Comparison of ENCODE assay signal across 11 cellular contexts in the genomic region with DNA sequence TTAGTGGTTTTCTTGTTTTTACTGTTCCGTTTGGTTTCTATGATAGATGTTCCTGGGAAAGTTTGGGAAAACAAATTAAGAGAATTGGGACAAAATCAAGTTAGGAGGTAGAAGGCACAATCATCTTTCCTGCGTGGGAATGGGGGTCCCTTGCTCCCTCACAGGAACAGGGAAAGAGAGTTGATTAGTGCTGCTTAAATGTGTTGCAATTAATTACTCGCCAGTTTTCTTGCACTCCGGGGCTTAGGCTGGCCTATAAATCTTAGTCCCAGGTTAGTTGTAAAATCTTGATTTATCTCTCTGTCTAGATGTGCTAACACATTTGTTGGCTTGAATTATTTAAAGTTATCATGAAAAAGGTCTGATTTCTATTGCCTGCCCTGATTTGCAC. TPM values are rescaled to one million over a fixed set of nuclear protein-coding genes. Genes with fewer than 3 reads are reported as not detected.
DNase-seq lines count a peak whose midpoint lies in the region; ATAC-seq, FAIRE-seq and TF ChIP-seq lines count a peak whose summit lies in the region.
"Had no signal": no experiment of that assay in that cellular context is flagged by ENCODE, and none has a peak within 500 bp of the region (broad histone marks: within the 10 kb centered on the region; RNA-seq: fewer than 3 reads in every experiment).

No MANE protein-coding gene starts in this region.

- no peaks in the 10 kb centered on the region for H3F3A ChIP-seq in GM23338 (replicated peaks; ENCODE audit: low read depth)

- POLR2A ChIA-PET in A673 (lab: Charles Lee; ENCODE audit: low non-redundant PET): no interaction called here
- POLR2A ChIA-PET in HepG2 (lab: Yijun Ruan, JAX): no interaction called here

- H3K9me3 Mint-ChIP-seq in GM23338: no peaks in the 10 kb centered on the region; the same call in 2 of the 3 replicates
- no peaks in the 10 kb centered on the region for H3K9me3 Mint-ChIP-seq in osteocyte (ENCODE audit: unreplicated experiment)

- TF ChIP-seq EP300 in HepG2 (IDR thresholded peaks at IDR 0.05; ENCODE audit: low read depth in 2 of 2, low read length in 2 of 2) (no peak), HepG2 (CRISPR knock-in tag; IDR thresholded peaks at IDR 0.05; ENCODE audit: borderline replicate concordance) (no peak)

- no peaks in the 10 kb centered on the region for H3K27me3 ChIP-seq in A673 (replicated peaks; ENCODE audit: insufficient read depth, low read depth, low read length, poor library complexity)
- no peaks in the 10 kb centered on the region for H3K27me3 ChIP-seq in GM23338 (ENCODE audit: insufficient read depth)
- H3K27me3 ChIP-seq in dorsolateral prefrontal cortex: no peaks in the 10 kb centered on the region
- no peaks in the 10 kb centered on the region for H3K27me3 ChIP-seq in HepG2 (ENCODE audit: control insufficient read depth in 1 of 2, insufficient read depth in 2 of 2, low read length in 2 of 2)

- H3K4me3 Mint-ChIP-seq in GM23338 (no peak overlapping the region), osteocyte (ENCODE audit: unreplicated experiment) (no peak overlapping the region)

- H2AFZ ChIP-seq in GM23338 (peak overlapping the region; percentile 61; the same call in 1 of the 2 replicates), HepG2 (ENCODE audit: low read length) (no peak overlapping the region)

- H3K27ac ChIP-seq in A673 (ENCODE audit: low read depth, low read length, poor library complexity, severe bottlenecking) (peak overlapping the region; percentile 62), GM23338 (ENCODE audit: low read depth) (no peak overlapping the region), dorsolateral prefrontal cortex (peak overlapping the region in 38 of 59 donors; percentile 2 to 78 (median 60)), HepG2 (ENCODE audit: extremely low read length, insufficient read depth, low read length) (no peak overlapping the region)

- H3K4me2 ChIP-seq in GM23338 (no peak overlapping the region), HepG2 (ENCODE audit: low read depth, low read length) (no peak overlapping the region)

- 88% methylated on average over 4 of the region's 4 CpGs for WGBS in HepG2 (ENCODE audit: low lambda C conversion rate)

- CTCF ChIA-PET in A673 (lab: Charles Lee): no interaction called here
- CTCF ChIA-PET in HepG2 (lab: Yijun Ruan, JAX; ENCODE audit: low intra/inter-chr PET ratio, low total read pairs): no interaction called here

- peaks cover 39% of the 10 kb centered on the region for H3K4me1 Mint-ChIP-seq in GM23338
- peaks cover 37% of the 10 kb centered on the region for H3K4me1 Mint-ChIP-seq in osteocyte (ENCODE audit: unreplicated experiment)

- TF ChIP-seq CTCF in A673 (conservative IDR thresholded peaks at IDR 0.05; ENCODE audit: low read depth, low read length) (no peak), GM23338 (conservative IDR thresholded peaks at IDR 0.05; ENCODE audit: low read depth in 2 of 2) (no peak), dorsolateral prefrontal cortex (IDR thresholded peaks at IDR 0.05 in 54 of 56, conservative IDR thresholded peaks at IDR 0.05 in 2 of 56; ENCODE audit: low read depth in 1 of 56, partially characterized antibody in 56 of 56) (no peak), osteocyte (IDR thresholded peaks at IDR 0.05) (no peak), HepG2 (CRISPR knock-in tag; IDR thresholded peaks at IDR 0.05) (no peak)

- ATAC-seq in GM23338: no peak
- ATAC-seq in HepG2: no peak

- no peaks in the 10 kb centered on the region for H4K20me1 ChIP-seq in GM23338 (replicated peaks; ENCODE audit: insufficient read depth)
- H4K20me1 ChIP-seq in HepG2 (ENCODE audit: insufficient read depth, low read length): no peaks in the 10 kb centered on the region

- H3K9ac ChIP-seq in HepG2 (ENCODE audit: insufficient read depth, low read depth, low read length): no peak overlapping the region

- no peaks in the 10 kb centered on the region for H3K36me3 ChIP-seq in A673 (ENCODE audit: insufficient read depth, low read length, poor library complexity, severe bottlenecking)
- H3K36me3 ChIP-seq in GM23338 (ENCODE audit: insufficient read depth): no peaks in the 10 kb centered on the region
- no peaks in the 10 kb centered on the region for H3K36me3 ChIP-seq in HepG2 (replicated peaks in 1 of 2; ENCODE audit: control insufficient read depth in 1 of 2, insufficient read depth in 2 of 2, low read length in 2 of 2)

- BruUV-seq in A673 (replicated peaks; lab: Mats Ljungman, UMichigan) (no TSS peak), HepG2 (replicated peaks; lab: Mats Ljungman, UMichigan) (no TSS peak)

- H3K36me3 Mint-ChIP-seq in GM23338 (ENCODE audit: low read depth) (no peaks in the 10 kb centered on the region), osteocyte (ENCODE audit: unreplicated experiment) (no peaks in the 10 kb centered on the region)

- H3K79me2 ChIP-seq in GM23338 (replicated peaks; ENCODE audit: insufficient read depth) (no peaks in the 10 kb centered on the region), HepG2 (ENCODE audit: insufficient read depth, low read length) (no peaks in the 10 kb centered on the region)

- no peak for FAIRE-seq in HepG2 (lab: Jason Lieb, UNC)
- FAIRE-seq: kidney had no signal

- H3K4me1 ChIP-seq in A673 (ENCODE audit: insufficient read depth, low read length, poor library complexity, severe bottlenecking) (peaks cover 39% of the 10 kb centered on the region), GM23338 (ENCODE audit: insufficient read depth) (peaks cover 9% of the 10 kb centered on the region), HepG2 (ENCODE audit: insufficient read depth, low read length) (peaks cover 17% of the 10 kb centered on the region)

- peak overlapping the region; percentile 47; the same call in 1 of the 2 replicates for H3K27ac Mint-ChIP-seq in GM23338
- H3K27ac Mint-ChIP-seq in osteocyte (ENCODE audit: unreplicated experiment): peak overlapping the region; percentile 13

- H3K9me3 ChIP-seq in A673 (ENCODE audit: low read depth, low read length, poor library complexity, severe bottlenecking) (no peaks in the 10 kb centered on the region), HepG2 (ENCODE audit: low read length) (no peaks in the 10 kb centered on the region)

- in situ Hi-C loops in HepG2 (cut with HindIII; ENCODE audit: extremely low pct_ligation_motif_present, low pct_unique_long_range_greater_than_20kb): no loop called here

- no peak for TF ChIP-seq RAD21 in HepG2 (CRISPR knock-in tag; IDR thresholded peaks at IDR 0.05)

- H3K27me3 Mint-ChIP-seq in GM23338 (ENCODE audit: insufficient read depth, low read depth, poor library complexity): peaks cover 2% of the 10 kb centered on the region
- H3K27me3 Mint-ChIP-seq in osteocyte (ENCODE audit: unreplicated experiment): no peaks in the 10 kb centered on the region

- H3K4me3 ChIP-seq in A673 (ENCODE audit: low read depth, low read length, poor library complexity, severe bottlenecking): peak overlapping the region; percentile 20
- no peak overlapping the region for H3K4me3 ChIP-seq in GM23338
- H3K4me3 ChIP-seq in dorsolateral prefrontal cortex: peak overlapping the region in 11 of 59 donors; percentile 10 to 36 (median 22)
- H3K4me3 ChIP-seq in HepG2 (replicated peaks in 1 of 3; ENCODE audit: insufficient read depth in 1 of 3, low read depth in 2 of 3, low read length in 3 of 3): no peak overlapping the region

- no peak for TF ChIP-seq POLR2A in HepG2 (IDR thresholded peaks at IDR 0.05; ENCODE audit: insufficient read depth in 1 of 2, low read depth in 2 of 2, low read length in 2 of 2)

- DNase-seq in A673 (ENCODE audit: low spot score): peak; percentile 46
- no peak for DNase-seq in GM23338 (ENCODE audit: low spot score)
- DNase-seq in dorsolateral prefrontal cortex: no peak
- no peak for DNase-seq in osteocyte (ENCODE audit: extremely low spot score, unreplicated experiment)
- no peak for DNase-seq in NCI-H345 (lab: John Stamatoyannopoulos, UW)
- no peak for DNase-seq in HepG2 (ENCODE audit: low spot score)
- no peak for DNase-seq in NCI-H146 (lab: John Stamatoyannopoulos, UW)
- DNase-seq in NCI-H2196 (lab: John Stamatoyannopoulos, UW; ENCODE audit: unreplicated experiment): no peak
- DNase-seq: AML-193, amniotic stem cell, kidney had no signal

- H3K9me2 ChIP-seq in GM23338 (ENCODE audit: insufficient read depth): no peaks in the 10 kb centered on the region

- intact Hi-C loops in A673 (cut with micrococcal nuclease; ENCODE audit: unreplicated experiment): no loop called here
- intact Hi-C loops in dorsolateral prefrontal cortex (cut with DNase I): no loop called here
- intact Hi-C loops in HepG2 (cut with micrococcal nuclease; ENCODE audit: unreplicated experiment): no loop called here

RNA-seq across cellular contexts. Expression of a gene that starts 10.0 kb away (rescaled TPM):
- total RNA-seq in A673 (2021) (8.5 and 9.6 TPM in 2 replicates), dorsolateral prefrontal cortex (10 to 100 TPM in 110 of 120 experiments, 1 to 10 TPM in 10; 7.6 to 22.2 (median 13.1) TPM), osteocyte (8.2 and 10.3 TPM in 2 replicates), HepG2 (2016; rRNA removed; fragmentation: Illumina TruSeq; extraction: Trizol) (4.4 and 7.1 TPM in 2 replicates)
- 4.3 and 4.4 TPM in 2 replicates for total RNA-seq in GM23338 (2014; rRNA removed; shearing (Covaris generic))
- polyA plus RNA-seq in GM23338 (2016; fragmentation: Nextera tagmentation; extraction: Ambion mirVana) (2.0 and 2.2 TPM in 2 replicates), HepG2 (2011; rRNA removed) (1.9 and 2.0 TPM in 2 replicates)
- 1.5 and 1.7 TPM in 2 replicates for total RNA-seq in HepG2 (2016; cell fraction: cytosol; rRNA removed; fragmentation: Illumina TruSeq; extraction: Trizol; ENCODE audit: low read depth)
- 4.5 and 7.7 TPM in 2 replicates for total RNA-seq in HepG2 (2016; cell fraction: insoluble cytoplasmic fraction; rRNA removed; fragmentation: Illumina TruSeq; extraction: Trizol)
- 2.9 and 3.4 TPM in 2 replicates for total RNA-seq in HepG2 (2016; cell fraction: membrane; rRNA removed; fragmentation: Illumina TruSeq; extraction: Trizol)
- 7.2 and 8.5 TPM in 2 replicates for total RNA-seq in HepG2 (2016; cell fraction: nucleus; rRNA removed; fragmentation: Illumina TruSeq; extraction: Trizol)
- 1.3 and 1.7 TPM in 2 replicates for polyA plus RNA-seq in HepG2 (2011; cell fraction: cytosol; rRNA removed)
- polyA plus RNA-seq in HepG2 (2011; cell fraction: nucleus; rRNA removed): 0.79 and 1.2 TPM in 2 replicates
- 2.2 and 3.0 TPM in 2 replicates for polyA plus RNA-seq in HepG2 (2012)
- 0.46 and 0.54 TPM in 2 replicates for polyA plus RNA-seq in HepG2 (2016; cell fraction: cytosol; fragmentation: Illumina TruSeq; extraction: Trizol; ENCODE audit: low read depth)
- 2.9 and 3.3 TPM in 2 replicates for polyA plus RNA-seq in HepG2 (2016; cell fraction: insoluble cytoplasmic fraction; fragmentation: Illumina TruSeq; extraction: Trizol; ENCODE audit: low read depth)
- 1.4 and 1.5 TPM in 2 replicates for polyA plus RNA-seq in HepG2 (2016; cell fraction: membrane; fragmentation: Illumina TruSeq; extraction: Trizol; ENCODE audit: low read depth)
- polyA plus RNA-seq in HepG2 (2016; cell fraction: nucleus; fragmentation: Illumina TruSeq; extraction: Trizol; ENCODE audit: insufficient read depth, low read depth): 7.6 and 8.4 TPM in 2 replicates
- 2.6 and 4.6 TPM in 2 replicates for polyA minus RNA-seq in HepG2 (2011; rRNA and poly(A)+ RNA removed; ENCODE audit: low replicate concordance)
- polyA minus RNA-seq in HepG2 (2011; cell fraction: cytosol; rRNA and poly(A)+ RNA removed): 2.5 TPM in 2 replicates
- polyA minus RNA-seq in HepG2 (2011; cell fraction: nucleus; rRNA and poly(A)+ RNA removed): 3.5 TPM in 2 replicates

RNA-seq across cellular contexts. Expression of a gene that starts 48.1 kb away (rescaled TPM):
- 271 and 315 TPM in 2 replicates for total RNA-seq in A673 (2021)
- 98.0 and 112 TPM in 2 replicates for total RNA-seq in GM23338 (2014; rRNA removed; shearing (Covaris generic))
- 142 and 147 TPM in 2 replicates for polyA plus RNA-seq in GM23338 (2016; fragmentation: Nextera tagmentation; extraction: Ambion mirVana)
- 100 to 1,000 TPM in 118 of 120 experiments, 10 to 100 TPM in 2; 90.5 to 959 (median 242) TPM for total RNA-seq in dorsolateral prefrontal cortex
- total RNA-seq in osteocyte: 73.5 and 75.5 TPM in 2 replicates
- total RNA-seq in HepG2 (2016; rRNA removed; fragmentation: Illumina TruSeq; extraction: Trizol): 62.9 and 131 TPM in 2 replicates
- 9.3 and 10.6 TPM in 2 replicates for total RNA-seq in HepG2 (2016; cell fraction: cytosol; rRNA removed; fragmentation: Illumina TruSeq; extraction: Trizol; ENCODE audit: low read depth)
- total RNA-seq in HepG2 (2016; cell fraction: insoluble cytoplasmic fraction; rRNA removed; fragmentation: Illumina TruSeq; extraction: Trizol): 61.8 and 129 TPM in 2 replicates
- 29.7 and 34.1 TPM in 2 replicates for total RNA-seq in HepG2 (2016; cell fraction: membrane; rRNA removed; fragmentation: Illumina TruSeq; extraction: Trizol)
- total RNA-seq in HepG2 (2016; cell fraction: nucleus; rRNA removed; fragmentation: Illumina TruSeq; extraction: Trizol): 73.1 and 87.7 TPM in 2 replicates
- polyA plus RNA-seq in HepG2 (2011; rRNA removed): 11.2 and 13.0 TPM in 2 replicates
- 4.2 and 7.2 TPM in 2 replicates for polyA plus RNA-seq in HepG2 (2011; cell fraction: cytosol; rRNA removed)
- polyA plus RNA-seq in HepG2 (2011; cell fraction: nucleus; rRNA removed): 11.8 and 15.2 TPM in 2 replicates
- 26.4 and 61.0 TPM in 2 replicates for polyA plus RNA-seq in HepG2 (2012)
- polyA plus RNA-seq in HepG2 (2016; cell fraction: cytosol; fragmentation: Illumina TruSeq; extraction: Trizol; ENCODE audit: low read depth): 7.7 and 9.3 TPM in 2 replicates
- 135 and 137 TPM in 2 replicates for polyA plus RNA-seq in HepG2 (2016; cell fraction: insoluble cytoplasmic fraction; fragmentation: Illumina TruSeq; extraction: Trizol; ENCODE audit: low read depth)
- 20.4 and 27.2 TPM in 2 replicates for polyA plus RNA-seq in HepG2 (2016; cell fraction: membrane; fragmentation: Illumina TruSeq; extraction: Trizol; ENCODE audit: low read depth)
- 102 and 104 TPM in 2 replicates for polyA plus RNA-seq in HepG2 (2016; cell fraction: nucleus; fragmentation: Illumina TruSeq; extraction: Trizol; ENCODE audit: insufficient read depth, low read depth)
- polyA minus RNA-seq in HepG2 (2011; rRNA and poly(A)+ RNA removed; ENCODE audit: low replicate concordance): 4.1 and 12.8 TPM in 2 replicates
- 16.3 and 18.9 TPM in 2 replicates for polyA minus RNA-seq in HepG2 (2011; cell fraction: cytosol; rRNA and poly(A)+ RNA removed)
- polyA minus RNA-seq in HepG2 (2011; cell fraction: nucleus; rRNA and poly(A)+ RNA removed): 46.5 and 58.1 TPM in 2 replicates

Comparison
In these comparisons a context has a peak if more than half of its experiments do, and no peak if none do; other contexts are left out.
1. H3K27ac ChIP-seq: peak in A673 (single experiment) and dorsolateral prefrontal cortex (38 of 59); none in GM23338 (single experiment) and HepG2 (single experiment).